In the genomic region with DNA sequence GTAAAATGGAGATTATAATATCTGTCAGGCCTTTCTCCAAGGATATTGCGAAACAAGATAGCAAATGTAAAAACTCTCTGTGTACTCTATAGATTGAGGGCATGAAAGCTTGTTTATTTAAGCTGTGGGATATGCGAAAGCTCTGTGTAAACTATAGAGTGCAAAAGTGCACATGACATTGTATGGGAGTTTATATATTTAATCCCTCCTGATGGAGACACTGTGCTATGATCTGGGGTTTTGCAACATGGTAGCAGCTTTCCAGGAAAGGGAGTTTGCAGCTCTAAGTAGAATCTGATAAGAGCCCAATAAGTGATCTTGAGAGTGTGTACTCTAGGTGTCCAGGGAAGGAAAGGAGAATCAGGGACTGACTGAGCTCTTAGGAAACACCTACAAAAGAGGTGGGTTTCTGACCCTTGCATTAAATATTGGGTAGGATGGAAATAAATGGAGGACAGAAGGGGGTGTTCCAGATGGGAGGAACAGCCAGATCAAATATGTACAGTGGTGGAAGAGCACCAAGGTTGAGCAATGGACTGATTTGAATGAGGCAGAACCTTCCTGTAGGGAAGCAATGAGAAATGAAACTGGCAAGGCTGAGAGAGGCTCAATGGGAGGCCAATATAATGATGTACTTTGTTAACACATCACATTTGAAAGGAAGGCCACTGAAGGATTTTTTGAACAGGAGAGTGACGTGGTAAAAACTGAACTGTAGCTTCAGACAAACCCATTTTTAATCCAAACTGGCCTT, we compare ENCODE assay signal across 16 cellular contexts.
DNase-seq lines count a peak whose midpoint lies in the region; ATAC-seq and TF ChIP-seq lines count a peak whose summit lies in the region.
"Had no signal": no experiment of that assay in that cellular context is flagged by ENCODE, and none has a peak within 500 bp of the region (broad histone marks: within the 10 kb centered on the region; RNA-seq: fewer than 3 reads in every experiment).

No MANE protein-coding gene starts in this region.

- no peak overlapping the region for H3K9ac ChIP-seq in DND-41 (ENCODE audit: low read depth, low read length)

- WGBS in adrenal gland, 4 donors = 86 to 89% (median 87%) methylated on average over 3 of the region's 3 CpGs

- H3K79me2 ChIP-seq in DND-41 (ENCODE audit: insufficient read depth, low read length) = no peaks in the 10 kb centered on the region

- H3K4me3 ChIP-seq in DND-41 (ENCODE audit: low read depth in 1 of 2, low read length in 2 of 2) (no peak overlapping the region), fibroblast of the aortic adventitia (ENCODE audit: low read depth, low read length) (no peak overlapping the region), skeletal muscle cell (ENCODE audit: low read depth, low read length) (no peak overlapping the region), tibial artery (no peak overlapping the region), adrenal gland (no peak overlapping the region)
- H3K4me3 ChIP-seq: coronary artery, gastrocnemius medialis, stomach had no signal

- no peak for ATAC-seq in DND-41 (ENCODE audit: insufficient read depth, low read depth)
- ATAC-seq in GM18909 (IDR thresholded peaks at IDR 0.05; ENCODE audit: poor library complexity, unreplicated experiment) = no peak
- ATAC-seq: left ventricle myocardium superior, right cardiac atrium had no signal

- no peak overlapping the region for H3K4me2 ChIP-seq in DND-41 (ENCODE audit: insufficient read depth, low read length)

- TF ChIP-seq POLR2A in adrenal gland (IDR thresholded peaks at IDR 0.05) = no peak

- H3K36me3 ChIP-seq in DND-41 (ENCODE audit: insufficient read depth, low read length) (no peaks in the 10 kb centered on the region), tibial artery (no peaks in the 10 kb centered on the region), adrenal gland (replicated peaks in 1 of 2) (no peaks in the 10 kb centered on the region)
- H3K36me3 ChIP-seq: gastrocnemius medialis, stomach had no signal

- H3K27ac ChIP-seq in DND-41 (ENCODE audit: low read length) (no peak overlapping the region), tibial artery (no peak overlapping the region), adrenal gland (no peak overlapping the region)
- H3K27ac ChIP-seq: gastrocnemius medialis, stomach had no signal

- H3K27me3 ChIP-seq in DND-41 (ENCODE audit: insufficient read depth, low read length, poor library complexity) (no peaks in the 10 kb centered on the region), tibial artery (no peaks in the 10 kb centered on the region), adrenal gland (no peaks in the 10 kb centered on the region)
- H3K27me3 ChIP-seq: gastrocnemius medialis, stomach had no signal

- H3K4me1 ChIP-seq in DND-41 (ENCODE audit: insufficient read depth, low read length) (peaks cover 13% of the 10 kb centered on the region), tibial artery (peaks cover 0 to 13% (median 0%) of the 10 kb centered on the region in 4 donors), adrenal gland (replicated peaks in 1 of 2) (no peaks in the 10 kb centered on the region)
- H3K4me1 ChIP-seq: gastrocnemius medialis, stomach had no signal

- DNase-seq in DND-41 (no peak), NCI-H69 (lab: John Stamatoyannopoulos, UW) (peak; percentile 76), fibroblast of the aortic adventitia (ENCODE audit: low read depth) (peak; percentile 73), skeletal muscle cell (ENCODE audit: low read depth) (peak; percentile 66), tibial artery (no peak), adrenal gland (no peak), DMS153 treated with DMSO at 0.1 percent for 48 hours (lab: John Stamatoyannopoulos, UW; ENCODE audit: unreplicated experiment) (no peak)
- DNase-seq: activated naive CD4-positive, alpha-beta T cell; left ventricle myocardium superior; NCI-H146; right cardiac atrium; stomach; SW 1271 had no signal

- H3K9me3 ChIP-seq in DND-41 (ENCODE audit: insufficient read depth, low read length, severe bottlenecking) (peaks cover 3% of the 10 kb centered on the region), tibial artery (no peaks in the 10 kb centered on the region), adrenal gland (replicated peaks in 1 of 3) (no peaks in the 10 kb centered on the region)
- H3K9me3 ChIP-seq: gastrocnemius medialis, stomach had no signal

- H2AFZ ChIP-seq in DND-41 (ENCODE audit: low read depth, low read length) = 0 out of 2 replicates have a peak overlapping the region, but pooled peaks have one; percentile 0

- intact Hi-C loops in tibial artery (cut with DNase I; ENCODE audit: low total_unique reads) (no loop called here), adrenal gland (cut with DNase I) (no loop called here)

- H4K20me1 ChIP-seq in DND-41 (ENCODE audit: insufficient read depth, low read length) = no peaks in the 10 kb centered on the region

- TF ChIP-seq CTCF in DND-41 (IDR thresholded peaks at IDR 0.05; ENCODE audit: borderline replicate concordance, extremely low read depth, low read length, poor library complexity, severe bottlenecking) (no peak), fibroblast of the aortic adventitia (IDR thresholded peaks at IDR 0.05; ENCODE audit: insufficient read depth, low read length) (no peak), tibial artery (IDR thresholded peaks at IDR 0.05) (no peak), adrenal gland (IDR thresholded peaks at IDR 0.05) (no peak)

Comparison
In these comparisons a context has a peak if more than half of its experiments do, and no peak if none do; other contexts are left out.
1. DNase-seq: peak in NCI-H69 (single experiment), fibroblast of the aortic adventitia (single experiment) and skeletal muscle cell (single experiment); none in DND-41 (single experiment), tibial artery (0 of 2), adrenal gland (0 of 7) and DMS153 treated with DMSO at 0.1 percent for 48 hours (single experiment).